22 cellular contexts compared by ENCODE assay signal in genomic region chr4:119795986-119796578, GRCh38.
A peak's percentile ranks its signal among the peaks of the same experiment; 100 is the strongest.
DNase-seq lines count a peak whose midpoint lies in the region; ATAC-seq and TF ChIP-seq lines count a peak whose summit lies in the region.
"Had no signal": no experiment of that assay in that cellular context is flagged by ENCODE, and none has a peak within 500 bp of the region (broad histone marks: within the 10 kb centered on the region; RNA-seq: fewer than 3 reads in every experiment).

No MANE protein-coding gene starts in this region.

- H4K5ac ChIP-seq in mesendoderm (ENCODE audit: low read length) = no peak overlapping the region

- peaks cover 80% of the 10 kb centered on the region for H3K4me1 Mint-ChIP-seq in Calu3 (ENCODE audit: low read depth, unreplicated experiment)
- no peaks in the 10 kb centered on the region for H3K4me1 Mint-ChIP-seq in activated T-helper 2 cell treated with anti-CD3 and anti-CD28 coated beads, Interferon-gamma antibody, Interleukin-2, Interleukin-4, amounts not matched to agents 10 μg/mL and 5 μg/mL and 100 μg/mL, durations not matched to agents 14 hours and 24 hours and 36 hours (ENCODE audit: low read depth)

- H3K79me1 ChIP-seq in mesendoderm (ENCODE audit: low read length) = no peaks in the 10 kb centered on the region

- DNase-seq in Calu3 (no peak), M059J (ENCODE audit: low read depth) (peak; percentile 38), fibroblast of peridontal ligament (ENCODE audit: extremely low read depth) (peak; percentile 18), mesendoderm (peak; percentile 24), SHP77 (lab: John Stamatoyannopoulos, UW) (no peak), sigmoid colon (no peak)
- no peak for DNase-seq in activated T-helper 2 cell treated with anti-CD3 and anti-CD28 coated beads, Interferon-gamma antibody, Interleukin-2, Interleukin-4, amounts not matched to agents 10 μg/mL and 5 μg/mL and 100 μg/mL, durations not matched to agents 14 hours and 24 hours and 36 hours (ENCODE audit: low spot score)
- DNase-seq: AML-193; C1 segment of cervical spinal cord; CD8-positive, alpha-beta T cell; DMS153; GF-D8; NCI-H1092; NCI-H1436; NCI-H187 treated with DMSO at 0.1 percent for 48 hours; NCI-H2107; NCI-H510A; NCI-H748 treated with DMSO at 0.1 percent for 48 hours; NK-92 treated with Interleukin-12 subunit alpha and Interleukin-12 subunit beta, amount 100 ng/mL, for 24 hours; Peyer's patch had no signal

- H3K27ac ChIP-seq in mesendoderm (ENCODE audit: low read depth, low read length) = no peak overlapping the region
- no peak overlapping the region for H3K27ac ChIP-seq in sigmoid colon
- H3K27ac ChIP-seq: Peyer's patch, SJSA1 had no signal

- no peak overlapping the region for H3K23ac ChIP-seq in mesendoderm (ENCODE audit: low read length)

- H3K4me1 ChIP-seq in mesendoderm (ENCODE audit: control insufficient read depth, low read depth, low read length) (no peaks in the 10 kb centered on the region), sigmoid colon (no peaks in the 10 kb centered on the region)
- H3K4me1 ChIP-seq: Peyer's patch had no signal

- ATAC-seq in GM18858 (IDR thresholded peaks at IDR 0.05; ENCODE audit: unreplicated experiment) = no peak
- ATAC-seq: CD8-positive, alpha-beta T cell had no signal

- peak overlapping the region; percentile 60 for H3K27ac Mint-ChIP-seq in Calu3 (ENCODE audit: unreplicated experiment)
- H3K27ac Mint-ChIP-seq in activated T-helper 2 cell treated with anti-CD3 and anti-CD28 coated beads, Interferon-gamma antibody, Interleukin-2, Interleukin-4, amounts not matched to agents 10 μg/mL and 5 μg/mL and 100 μg/mL, durations not matched to agents 14 hours and 24 hours and 36 hours = no peak overlapping the region
- H3K27ac Mint-ChIP-seq: CD8-positive, alpha-beta T cell had no signal

- H3K36me3 ChIP-seq in mesendoderm (ENCODE audit: control insufficient read depth, insufficient read depth, low read length) (no peaks in the 10 kb centered on the region), sigmoid colon (no peaks in the 10 kb centered on the region)
- H3K36me3 ChIP-seq: Peyer's patch, SJSA1 had no signal

- no peak overlapping the region for H3K9ac ChIP-seq in mesendoderm (ENCODE audit: low read length)

- H3K4ac ChIP-seq in mesendoderm (ENCODE audit: low read depth, low read length) = peak overlapping the region; percentile 6

- WGBS in mesendoderm (ENCODE audit: extremely low coverage, insufficient coverage, low lambda C conversion rate) = no CpG with 5 or more reads among the region's 3 CpGs
- 69 to 70% methylated on average over 3 of the region's 3 CpGs for WGBS in sigmoid colon, 2 donors

- no peaks in the 10 kb centered on the region for H3K27me3 ChIP-seq in mesendoderm (ENCODE audit: insufficient read depth, low read length, poor library complexity)
- no peaks in the 10 kb centered on the region for H3K27me3 ChIP-seq in sigmoid colon
- H3K27me3 ChIP-seq: Peyer's patch, SJSA1 had no signal

- no peak overlapping the region for H2BK5ac ChIP-seq in mesendoderm (ENCODE audit: low read length)

- H3K4me3 ChIP-seq in mesendoderm (ENCODE audit: low read length) = no peak overlapping the region
- no peak overlapping the region for H3K4me3 ChIP-seq in sigmoid colon
- H3K4me3 ChIP-seq: Peyer's patch, SJSA1 had no signal

- H3K27me3 Mint-ChIP-seq in Calu3 (ENCODE audit: unreplicated experiment) = no peaks in the 10 kb centered on the region
- no peaks in the 10 kb centered on the region for H3K27me3 Mint-ChIP-seq in activated T-helper 2 cell treated with anti-CD3 and anti-CD28 coated beads, Interferon-gamma antibody, Interleukin-2, Interleukin-4, amounts not matched to agents 10 μg/mL and 5 μg/mL and 100 μg/mL, durations not matched to agents 14 hours and 24 hours and 36 hours (ENCODE audit: low read depth)

- no peak overlapping the region for H2AK5ac ChIP-seq in mesendoderm (ENCODE audit: low read length)

- no peaks in the 10 kb centered on the region for H3K9me3 ChIP-seq in sigmoid colon
- H3K9me3 ChIP-seq: Peyer's patch, SJSA1 had no signal

- BruUV-seq in Calu3 (replicated peaks; lab: Mats Ljungman, UMichigan) = no TSS peak

- no peak for TF ChIP-seq POLR2A in sigmoid colon (IDR thresholded peaks at IDR 0.05)

- no peak overlapping the region for H3K18ac ChIP-seq in mesendoderm (ENCODE audit: low read length)

- H2BK15ac ChIP-seq in mesendoderm (replicated peaks; ENCODE audit: low read depth) = no peak overlapping the region

- H3K4me3 Mint-ChIP-seq in Calu3 (ENCODE audit: low read depth, unreplicated experiment) = no peak overlapping the region
- no peak overlapping the region for H3K4me3 Mint-ChIP-seq in activated T-helper 2 cell treated with anti-CD3 and anti-CD28 coated beads, Interferon-gamma antibody, Interleukin-2, Interleukin-4, amounts not matched to agents 10 μg/mL and 5 μg/mL and 100 μg/mL, durations not matched to agents 14 hours and 24 hours and 36 hours (ENCODE audit: low read depth)
- H3K4me3 Mint-ChIP-seq: CD8-positive, alpha-beta T cell had no signal

- H3K9me3 Mint-ChIP-seq in Calu3 (ENCODE audit: low read depth, unreplicated experiment) = peaks cover 3% of the 10 kb centered on the region
- no peaks in the 10 kb centered on the region for H3K9me3 Mint-ChIP-seq in activated T-helper 2 cell treated with anti-CD3 and anti-CD28 coated beads, Interferon-gamma antibody, Interleukin-2, Interleukin-4, amounts not matched to agents 10 μg/mL and 5 μg/mL and 100 μg/mL, durations not matched to agents 14 hours and 24 hours and 36 hours
- H3K9me3 Mint-ChIP-seq: CD8-positive, alpha-beta T cell had no signal

- no peak overlapping the region for H3K56ac ChIP-seq in mesendoderm (ENCODE audit: low read length)

- no peak overlapping the region for H4K8ac ChIP-seq in mesendoderm (ENCODE audit: low read depth, low read length)

- CTCF ChIA-PET in Calu3 (lab: Charles Lee) = no interaction called here

- intact Hi-C loops in Calu3 (cut with micrococcal nuclease; ENCODE audit: unreplicated experiment) = loop anchor here (2.0 kb wide), 1 partner anchor 253 kb away; no protein-coding TSS in a partner anchor
- intact Hi-C loops in activated T-helper 2 cell treated with anti-CD3 and anti-CD28 coated beads, Interferon-gamma antibody, Interleukin-2, Interleukin-4, amounts not matched to agents 10 μg/mL and 5 μg/mL and 100 μg/mL, durations not matched to agents 14 hours and 24 hours and 36 hours (cut with micrococcal nuclease) = no loop called here
- intact Hi-C loops in sigmoid colon (cut with DNase I) = no loop called here

- no peak for TF ChIP-seq EP300 in sigmoid colon (IDR thresholded peaks at IDR 0.05)

- H2BK120ac ChIP-seq in mesendoderm (ENCODE audit: low read depth, low read length) = no peak overlapping the region

- no peak overlapping the region for H3K4me2 ChIP-seq in mesendoderm (ENCODE audit: low read length)

- no peak for TF ChIP-seq CTCF in Calu3 (IDR thresholded peaks at IDR 0.05; ENCODE audit: unreplicated experiment)
- no peak for TF ChIP-seq CTCF in sigmoid colon (IDR thresholded peaks at IDR 0.05)

- H3K36me3 Mint-ChIP-seq in Calu3 (ENCODE audit: insufficient read depth, unreplicated experiment) = no peaks in the 10 kb centered on the region
- no peaks in the 10 kb centered on the region for H3K36me3 Mint-ChIP-seq in activated T-helper 2 cell treated with anti-CD3 and anti-CD28 coated beads, Interferon-gamma antibody, Interleukin-2, Interleukin-4, amounts not matched to agents 10 μg/mL and 5 μg/mL and 100 μg/mL, durations not matched to agents 14 hours and 24 hours and 36 hours (ENCODE audit: low read depth)
- H3K36me3 Mint-ChIP-seq: CD8-positive, alpha-beta T cell had no signal

- no peaks in the 10 kb centered on the region for H3K79me2 ChIP-seq in mesendoderm (ENCODE audit: control insufficient read depth, insufficient read depth, low read length)

Comparison
In these comparisons a context has a peak if more than half of its experiments do, and no peak if none do; other contexts are left out.
1. DNase-seq: peak in M059J (single experiment), fibroblast of peridontal ligament (single experiment) and mesendoderm (single experiment); none in Calu3 (single experiment), activated T-helper 2 cell treated with anti-CD3 and anti-CD28 coated beads, Interferon-gamma antibody, Interleukin-2, Interleukin-4, amounts not matched to agents 10 μg/mL and 5 μg/mL and 100 μg/mL, durations not matched to agents 14 hours and 24 hours and 36 hours (single experiment), SHP77 (0 of 2) and sigmoid colon (single experiment).